1 cellular context compared by ENCODE assay signal in the genomic region with DNA sequence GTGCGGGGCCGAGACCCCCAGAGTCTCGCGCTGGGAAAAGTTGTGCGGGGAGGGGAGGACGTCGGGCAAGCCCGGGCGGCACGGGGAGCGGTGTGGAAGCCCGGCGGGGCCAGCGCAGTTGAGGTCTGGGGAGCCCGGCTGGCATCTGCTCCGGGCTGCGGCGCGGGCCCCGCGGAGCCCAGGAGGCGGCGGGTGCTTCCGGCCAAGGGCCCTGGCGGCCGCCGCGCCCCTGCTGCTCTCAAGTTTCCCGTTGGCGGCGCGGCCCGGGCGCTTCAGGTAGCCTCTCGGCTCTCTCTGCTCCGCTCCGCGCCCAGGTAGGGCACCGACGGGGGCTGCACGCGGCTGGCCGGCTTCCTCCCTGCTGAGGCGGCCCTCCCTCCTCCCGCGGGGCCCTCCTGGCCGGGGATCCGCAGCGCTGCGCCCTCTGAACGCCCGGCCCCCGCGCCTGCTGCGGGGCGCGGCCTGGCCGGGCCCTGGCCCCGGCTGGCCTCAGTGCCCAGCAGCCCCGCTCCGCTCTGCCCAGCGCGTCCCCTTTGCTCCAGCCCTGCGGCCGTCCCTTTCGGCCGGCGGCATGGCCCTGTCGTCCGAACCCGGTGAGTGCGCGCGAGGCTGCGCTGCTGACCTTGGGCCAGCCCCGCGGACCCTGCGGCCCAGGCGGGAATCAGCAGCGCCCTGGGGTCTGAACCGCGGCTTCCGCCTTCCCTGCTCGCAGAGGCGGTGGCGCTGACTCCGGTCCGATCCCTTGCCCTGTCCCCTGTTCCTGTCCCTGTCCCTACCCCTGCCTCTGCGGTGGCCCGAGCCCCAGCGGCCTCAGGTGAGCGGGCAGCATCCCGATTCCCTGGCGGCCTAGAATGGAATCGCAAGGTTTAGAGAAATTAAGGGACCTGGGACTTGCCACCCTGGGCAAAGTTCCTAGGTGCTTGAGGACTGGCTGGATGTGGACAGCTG.
TF ChIP-seq lines count a peak whose summit lies in the region.

No MANE protein-coding gene starts in this region.

TF ChIP-seq in HepG2, 621 proteins besides CTCF, POLR2A, EP300 and RAD21 (continued from another document and continues in another):
- TF ChIP-seq ZNF274 (CRISPR knock-in tag; IDR thresholded peaks at IDR 0.05), result no peak
- no peak for TF ChIP-seq MAZ (IDR thresholded peaks at IDR 0.05; ENCODE audit: borderline replicate concordance, low read depth, low read length)
- peak; percentile 36; the same call in 1 of the 2 replicates for TF ChIP-seq MAZ (CRISPR knock-in tag; IDR thresholded peaks at IDR 0.05; ENCODE audit: low read depth)
- no peak for TF ChIP-seq ZNF383 (CRISPR knock-in tag; IDR thresholded peaks at IDR 0.05; ENCODE audit: borderline replicate concordance)
- no peak for TF ChIP-seq NRL (CRISPR knock-in tag; IDR thresholded peaks at IDR 0.05; ENCODE audit: borderline replicate concordance)
- TF ChIP-seq ZNF547 (CRISPR knock-in tag; IDR thresholded peaks at IDR 0.05), result no peak
- TF ChIP-seq TBL1XR1 (IDR thresholded peaks at IDR 0.05; ENCODE audit: borderline replicate concordance, low read length, partially characterized antibody), result no peak
- no peak for TF ChIP-seq SP4 (CRISPR knock-in tag; IDR thresholded peaks at IDR 0.05)
- no peak for TF ChIP-seq ELF3 (CRISPR knock-in tag; IDR thresholded peaks at IDR 0.05)
- TF ChIP-seq ZNF30 (CRISPR knock-in tag; IDR thresholded peaks at IDR 0.05), result no peak
- TF ChIP-seq, protein P1, sequence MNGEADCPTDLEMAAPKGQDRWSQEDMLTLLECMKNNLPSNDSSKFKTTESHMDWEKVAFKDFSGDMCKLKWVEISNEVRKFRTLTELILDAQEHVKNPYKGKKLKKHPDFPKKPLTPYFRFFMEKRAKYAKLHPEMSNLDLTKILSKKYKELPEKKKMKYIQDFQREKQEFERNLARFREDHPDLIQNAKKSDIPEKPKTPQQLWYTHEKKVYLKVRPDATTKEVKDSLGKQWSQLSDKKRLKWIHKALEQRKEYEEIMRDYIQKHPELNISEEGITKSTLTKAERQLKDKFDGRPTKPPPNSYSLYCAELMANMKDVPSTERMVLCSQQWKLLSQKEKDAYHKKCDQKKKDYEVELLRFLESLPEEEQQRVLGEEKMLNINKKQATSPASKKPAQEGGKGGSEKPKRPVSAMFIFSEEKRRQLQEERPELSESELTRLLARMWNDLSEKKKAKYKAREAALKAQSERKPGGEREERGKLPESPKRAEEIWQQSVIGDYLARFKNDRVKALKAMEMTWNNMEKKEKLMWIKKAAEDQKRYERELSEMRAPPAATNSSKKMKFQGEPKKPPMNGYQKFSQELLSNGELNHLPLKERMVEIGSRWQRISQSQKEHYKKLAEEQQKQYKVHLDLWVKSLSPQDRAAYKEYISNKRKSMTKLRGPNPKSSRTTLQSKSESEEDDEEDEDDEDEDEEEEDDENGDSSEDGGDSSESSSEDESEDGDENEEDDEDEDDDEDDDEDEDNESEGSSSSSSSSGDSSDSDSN (CRISPR knock-in tag; IDR thresholded peaks at IDR 0.05), result peak; percentile 96
- 0 out of 2 replicates have a peak, but pooled peaks have one; percentile 16 for TF ChIP-seq ZNF598 (CRISPR knock-in tag; IDR thresholded peaks at IDR 0.05; ENCODE audit: borderline replicate concordance)
- TF ChIP-seq, protein P2, sequence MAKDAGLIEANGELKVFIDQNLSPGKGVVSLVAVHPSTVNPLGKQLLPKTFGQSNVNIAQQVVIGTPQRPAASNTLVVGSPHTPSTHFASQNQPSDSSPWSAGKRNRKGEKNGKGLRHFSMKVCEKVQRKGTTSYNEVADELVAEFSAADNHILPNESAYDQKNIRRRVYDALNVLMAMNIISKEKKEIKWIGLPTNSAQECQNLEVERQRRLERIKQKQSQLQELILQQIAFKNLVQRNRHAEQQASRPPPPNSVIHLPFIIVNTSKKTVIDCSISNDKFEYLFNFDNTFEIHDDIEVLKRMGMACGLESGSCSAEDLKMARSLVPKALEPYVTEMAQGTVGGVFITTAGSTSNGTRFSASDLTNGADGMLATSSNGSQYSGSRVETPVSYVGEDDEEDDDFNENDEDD (CRISPR knock-in tag; IDR thresholded peaks at IDR 0.05; ENCODE audit: borderline replicate concordance), result no peak
- TF ChIP-seq ZMYM2 (CRISPR knock-in tag; IDR thresholded peaks at IDR 0.05), result no peak
- no peak for TF ChIP-seq NPAS2 (CRISPR knock-in tag; IDR thresholded peaks at IDR 0.05; ENCODE audit: borderline replicate concordance)
- TF ChIP-seq, protein P3, sequence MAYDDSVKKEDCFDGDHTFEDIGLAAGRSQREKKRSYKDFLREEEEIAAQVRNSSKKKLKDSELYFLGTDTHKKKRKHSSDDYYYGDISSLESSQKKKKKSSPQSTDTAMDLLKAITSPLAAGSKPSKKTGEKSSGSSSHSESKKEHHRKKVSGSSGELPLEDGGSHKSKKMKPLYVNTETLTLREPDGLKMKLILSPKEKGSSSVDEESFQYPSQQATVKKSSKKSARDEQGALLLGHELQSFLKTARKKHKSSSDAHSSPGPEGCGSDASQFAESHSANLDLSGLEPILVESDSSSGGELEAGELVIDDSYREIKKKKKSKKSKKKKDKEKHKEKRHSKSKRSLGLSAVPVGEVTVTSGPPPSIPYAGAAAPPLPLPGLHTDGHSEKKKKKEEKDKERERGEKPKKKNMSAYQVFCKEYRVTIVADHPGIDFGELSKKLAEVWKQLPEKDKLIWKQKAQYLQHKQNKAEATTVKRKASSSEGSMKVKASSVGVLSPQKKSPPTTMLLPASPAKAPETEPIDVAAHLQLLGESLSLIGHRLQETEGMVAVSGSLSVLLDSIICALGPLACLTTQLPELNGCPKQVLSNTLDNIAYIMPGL (CRISPR knock-in tag; IDR thresholded peaks at IDR 0.05; ENCODE audit: borderline replicate concordance in 1 of 2, low read depth in 1 of 2), result no peak
- no peak for TF ChIP-seq ARNT (IDR thresholded peaks at IDR 0.05)
- TF ChIP-seq, protein P4, sequence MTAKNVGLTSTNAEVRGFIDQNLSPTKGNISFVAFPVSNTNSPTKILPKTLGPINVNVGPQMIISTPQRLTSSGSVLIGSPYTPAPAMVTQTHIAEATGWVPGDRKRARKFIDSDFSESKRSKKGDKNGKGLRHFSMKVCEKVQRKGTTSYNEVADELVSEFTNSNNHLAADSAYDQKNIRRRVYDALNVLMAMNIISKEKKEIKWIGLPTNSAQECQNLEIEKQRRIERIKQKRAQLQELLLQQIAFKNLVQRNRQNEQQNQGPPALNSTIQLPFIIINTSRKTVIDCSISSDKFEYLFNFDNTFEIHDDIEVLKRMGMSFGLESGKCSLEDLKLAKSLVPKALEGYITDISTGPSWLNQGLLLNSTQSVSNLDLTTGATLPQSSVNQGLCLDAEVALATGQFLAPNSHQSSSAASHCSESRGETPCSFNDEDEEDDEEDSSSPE (CRISPR knock-in tag; IDR thresholded peaks at IDR 0.05), result no peak
- no peak for TF ChIP-seq ZNF296 (CRISPR knock-in tag; conservative IDR thresholded peaks at IDR 0.05)
- TF ChIP-seq FOXK2 (IDR thresholded peaks at IDR 0.05), result no peak
- no peak for TF ChIP-seq ZFP82 (CRISPR knock-in tag; IDR thresholded peaks at IDR 0.05; ENCODE audit: borderline replicate concordance)
- TF ChIP-seq POLR2AphosphoS5 (IDR thresholded peaks at IDR 0.05; ENCODE audit: low read depth, low read length), result no peak
- no peak for TF ChIP-seq NR2F1 (CRISPR knock-in tag; IDR thresholded peaks at IDR 0.05)
- no peak for TF ChIP-seq ZNF263 (CRISPR knock-in tag; IDR thresholded peaks at IDR 0.05)
- TF ChIP-seq, protein P5, sequence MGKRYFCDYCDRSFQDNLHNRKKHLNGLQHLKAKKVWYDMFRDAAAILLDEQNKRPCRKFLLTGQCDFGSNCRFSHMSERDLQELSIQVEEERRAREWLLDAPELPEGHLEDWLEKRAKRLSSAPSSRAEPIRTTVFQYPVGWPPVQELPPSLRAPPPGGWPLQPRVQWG (CRISPR knock-in tag; IDR thresholded peaks at IDR 0.05; ENCODE audit: borderline replicate concordance, low read depth), result no peak
- TF ChIP-seq NAIF1 (CRISPR knock-in tag; IDR thresholded peaks at IDR 0.05; ENCODE audit: borderline replicate concordance), result no peak
- TF ChIP-seq PAX8 (CRISPR knock-in tag; IDR thresholded peaks at IDR 0.05; ENCODE audit: borderline replicate concordance), result no peak
- no peak for TF ChIP-seq TGIF2 (CRISPR knock-in tag; IDR thresholded peaks at IDR 0.05)
- TF ChIP-seq SNAI1 (CRISPR knock-in tag; IDR thresholded peaks at IDR 0.05; ENCODE audit: borderline replicate concordance), result no peak
- TF ChIP-seq NR3C1 (CRISPR knock-in tag; IDR thresholded peaks at IDR 0.05), result no peak
- no peak for TF ChIP-seq PTBP1 (IDR thresholded peaks at IDR 0.05; ENCODE audit: low read depth, low read length, poor library complexity, severe bottlenecking)
- peak; percentile 34; the same call in 1 of the 2 replicates for TF ChIP-seq PHF8 (CRISPR knock-in tag; IDR thresholded peaks at IDR 0.05)
- no peak for TF ChIP-seq ATF7 (IDR thresholded peaks at IDR 0.05)
- no peak for TF ChIP-seq ATF7 (CRISPR knock-in tag; IDR thresholded peaks at IDR 0.05)
- no peak for TF ChIP-seq SALL2 (CRISPR knock-in tag; IDR thresholded peaks at IDR 0.05)
- TF ChIP-seq, protein P6, sequence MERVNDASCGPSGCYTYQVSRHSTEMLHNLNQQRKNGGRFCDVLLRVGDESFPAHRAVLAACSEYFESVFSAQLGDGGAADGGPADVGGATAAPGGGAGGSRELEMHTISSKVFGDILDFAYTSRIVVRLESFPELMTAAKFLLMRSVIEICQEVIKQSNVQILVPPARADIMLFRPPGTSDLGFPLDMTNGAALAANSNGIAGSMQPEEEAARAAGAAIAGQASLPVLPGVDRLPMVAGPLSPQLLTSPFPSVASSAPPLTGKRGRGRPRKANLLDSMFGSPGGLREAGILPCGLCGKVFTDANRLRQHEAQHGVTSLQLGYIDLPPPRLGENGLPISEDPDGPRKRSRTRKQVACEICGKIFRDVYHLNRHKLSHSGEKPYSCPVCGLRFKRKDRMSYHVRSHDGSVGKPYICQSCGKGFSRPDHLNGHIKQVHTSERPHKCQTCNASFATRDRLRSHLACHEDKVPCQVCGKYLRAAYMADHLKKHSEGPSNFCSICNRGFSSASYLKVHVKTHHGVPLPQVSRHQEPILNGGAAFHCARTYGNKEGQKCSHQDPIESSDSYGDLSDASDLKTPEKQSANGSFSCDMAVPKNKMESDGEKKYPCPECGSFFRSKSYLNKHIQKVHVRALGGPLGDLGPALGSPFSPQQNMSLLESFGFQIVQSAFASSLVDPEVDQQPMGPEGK (CRISPR knock-in tag; IDR thresholded peaks at IDR 0.05), result no peak
- TF ChIP-seq ZNF10 (CRISPR knock-in tag; IDR thresholded peaks at IDR 0.05; ENCODE audit: borderline replicate concordance, low read depth), result no peak
- TF ChIP-seq IRX3 (CRISPR knock-in tag; IDR thresholded peaks at IDR 0.05; ENCODE audit: borderline replicate concordance, low read depth), result no peak
- no peak for TF ChIP-seq NKX3-1 (CRISPR knock-in tag; IDR thresholded peaks at IDR 0.05)
- TF ChIP-seq, protein P7, sequence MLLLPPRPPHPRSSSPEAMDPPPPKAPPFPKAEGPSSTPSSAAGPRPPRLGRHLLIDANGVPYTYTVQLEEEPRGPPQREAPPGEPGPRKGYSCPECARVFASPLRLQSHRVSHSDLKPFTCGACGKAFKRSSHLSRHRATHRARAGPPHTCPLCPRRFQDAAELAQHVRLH (CRISPR knock-in tag; IDR thresholded peaks at IDR 0.05; ENCODE audit: borderline replicate concordance, low read depth), result no peak
- TF ChIP-seq ZNF790 (CRISPR knock-in tag; IDR thresholded peaks at IDR 0.05; ENCODE audit: borderline replicate concordance), result no peak
- no peak for TF ChIP-seq ZNF674 (CRISPR knock-in tag; IDR thresholded peaks at IDR 0.05; ENCODE audit: low read depth)
- TF ChIP-seq PAWR (CRISPR knock-in tag; IDR thresholded peaks at IDR 0.05; ENCODE audit: borderline replicate concordance), result no peak
- no peak for TF ChIP-seq ZFP36L1 (CRISPR knock-in tag; IDR thresholded peaks at IDR 0.05)
- TF ChIP-seq TOPORS (CRISPR knock-in tag; IDR thresholded peaks at IDR 0.05), result no peak
- no peak for TF ChIP-seq ZBTB7A (CRISPR knock-in tag; IDR thresholded peaks at IDR 0.05)
- no peak for TF ChIP-seq ZNF205 (CRISPR knock-in tag; IDR thresholded peaks at IDR 0.05)
- TF ChIP-seq ZNF577 (CRISPR knock-in tag; IDR thresholded peaks at IDR 0.05; ENCODE audit: borderline replicate concordance, low read depth), result no peak
- no peak for TF ChIP-seq ZNF782 (CRISPR knock-in tag; IDR thresholded peaks at IDR 0.05; ENCODE audit: borderline replicate concordance)
- TF ChIP-seq, protein P8, sequence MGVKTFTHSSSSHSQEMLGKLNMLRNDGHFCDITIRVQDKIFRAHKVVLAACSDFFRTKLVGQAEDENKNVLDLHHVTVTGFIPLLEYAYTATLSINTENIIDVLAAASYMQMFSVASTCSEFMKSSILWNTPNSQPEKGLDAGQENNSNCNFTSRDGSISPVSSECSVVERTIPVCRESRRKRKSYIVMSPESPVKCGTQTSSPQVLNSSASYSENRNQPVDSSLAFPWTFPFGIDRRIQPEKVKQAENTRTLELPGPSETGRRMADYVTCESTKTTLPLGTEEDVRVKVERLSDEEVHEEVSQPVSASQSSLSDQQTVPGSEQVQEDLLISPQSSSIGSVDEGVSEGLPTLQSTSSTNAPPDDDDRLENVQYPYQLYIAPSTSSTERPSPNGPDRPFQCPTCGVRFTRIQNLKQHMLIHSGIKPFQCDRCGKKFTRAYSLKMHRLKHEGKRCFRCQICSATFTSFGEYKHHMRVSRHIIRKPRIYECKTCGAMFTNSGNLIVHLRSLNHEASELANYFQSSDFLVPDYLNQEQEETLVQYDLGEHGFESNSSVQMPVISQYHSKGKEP (CRISPR knock-in tag; IDR thresholded peaks at IDR 0.05), result no peak
- no peak for TF ChIP-seq HOXD1 (CRISPR knock-in tag; IDR thresholded peaks at IDR 0.05)
- TF ChIP-seq, protein P9, sequence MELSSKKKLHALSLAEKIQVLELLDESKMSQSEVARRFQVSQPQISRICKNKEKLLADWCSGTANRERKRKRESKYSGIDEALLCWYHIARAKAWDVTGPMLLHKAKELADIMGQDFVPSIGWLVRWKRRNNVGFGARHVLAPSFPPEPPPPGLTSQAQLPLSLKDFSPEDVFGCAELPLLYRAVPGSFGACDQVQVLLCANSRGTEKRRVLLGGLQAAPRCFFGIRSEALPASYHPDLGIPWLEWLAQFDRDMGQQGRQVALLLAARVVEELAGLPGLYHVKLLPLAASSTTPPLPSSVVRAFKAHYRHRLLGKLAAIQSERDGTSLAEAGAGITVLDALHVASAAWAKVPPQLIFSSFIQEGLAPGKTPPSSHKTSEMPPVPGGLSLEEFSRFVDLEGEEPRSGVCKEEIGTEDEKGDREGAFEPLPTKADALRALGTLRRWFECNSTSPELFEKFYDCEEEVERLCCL (CRISPR knock-in tag; IDR thresholded peaks at IDR 0.05; ENCODE audit: borderline replicate concordance), result no peak
- TF ChIP-seq, protein P10, sequence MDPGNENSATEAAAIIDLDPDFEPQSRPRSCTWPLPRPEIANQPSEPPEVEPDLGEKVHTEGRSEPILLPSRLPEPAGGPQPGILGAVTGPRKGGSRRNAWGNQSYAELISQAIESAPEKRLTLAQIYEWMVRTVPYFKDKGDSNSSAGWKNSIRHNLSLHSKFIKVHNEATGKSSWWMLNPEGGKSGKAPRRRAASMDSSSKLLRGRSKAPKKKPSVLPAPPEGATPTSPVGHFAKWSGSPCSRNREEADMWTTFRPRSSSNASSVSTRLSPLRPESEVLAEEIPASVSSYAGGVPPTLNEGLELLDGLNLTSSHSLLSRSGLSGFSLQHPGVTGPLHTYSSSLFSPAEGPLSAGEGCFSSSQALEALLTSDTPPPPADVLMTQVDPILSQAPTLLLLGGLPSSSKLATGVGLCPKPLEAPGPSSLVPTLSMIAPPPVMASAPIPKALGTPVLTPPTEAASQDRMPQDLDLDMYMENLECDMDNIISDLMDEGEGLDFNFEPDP (CRISPR knock-in tag; conservative IDR thresholded peaks at IDR 0.05), result no peak
- no peak for TF ChIP-seq BORCS8-MEF2B (CRISPR knock-in tag; IDR thresholded peaks at IDR 0.05)
- TF ChIP-seq RXRA (CRISPR knock-in tag; IDR thresholded peaks at IDR 0.05), result no peak
